In genomic region chr17:43694081-43694870, GRCh38 we compare ENCODE assay signal across 8 cellular contexts. TPM values are rescaled to one million over a fixed set of nuclear protein-coding genes. Genes with fewer than 3 reads are reported as not detected.
DNase-seq lines count a peak whose midpoint lies in the region; ATAC-seq and TF ChIP-seq lines count a peak whose summit lies in the region.

No MANE protein-coding gene starts in this region.

- no peaks in the 10 kb centered on the region for H3F3A ChIP-seq in DOHH2 (ENCODE audit: control insufficient read depth, insufficient read depth)

- no peak overlapping the region for H3K4me3 Mint-ChIP-seq in naive B cell
- H3K4me3 Mint-ChIP-seq in stimulated activated effector memory CD8-positive, alpha-beta T cell treated with anti-CD3 and anti-CD28 coated beads, Interleukin-12 subunit alpha, Interleukin-12 subunit beta, amount 100 ng/mL, for 72 hours, result no peak overlapping the region

- no peaks in the 10 kb centered on the region for H4K20me1 ChIP-seq in DOHH2 (ENCODE audit: control insufficient read depth, insufficient read depth, low read depth, low read length)
- H4K20me1 ChIP-seq in OCI-LY3 (ENCODE audit: insufficient read depth, low read length), result no peaks in the 10 kb centered on the region

- H2AFZ ChIP-seq in OCI-LY3 (ENCODE audit: low read depth, low read length), result 0 out of 2 replicates have a peak overlapping the region, but pooled peaks have one; percentile 51

- no peak overlapping the region for H3K27ac Mint-ChIP-seq in naive B cell
- no peak overlapping the region for H3K27ac Mint-ChIP-seq in stimulated activated effector memory CD8-positive, alpha-beta T cell treated with anti-CD3 and anti-CD28 coated beads, Interleukin-12 subunit alpha, Interleukin-12 subunit beta, amount 100 ng/mL, for 72 hours

- no peaks in the 10 kb centered on the region for H3K36me3 Mint-ChIP-seq in naive B cell
- no peaks in the 10 kb centered on the region for H3K36me3 Mint-ChIP-seq in stimulated activated effector memory CD8-positive, alpha-beta T cell treated with anti-CD3 and anti-CD28 coated beads, Interleukin-12 subunit alpha, Interleukin-12 subunit beta, amount 100 ng/mL, for 72 hours

- in situ Hi-C loops in KBM-7 (cut with MboI; ENCODE audit: low pct_unique_long_range_greater_than_20kb, low sequenced_read_pairs), result loop anchor here (10.0 kb wide), 1 partner anchor 61 kb away; the partner anchor contains the start of gene SOST

- no peaks in the 10 kb centered on the region for H3K4me1 Mint-ChIP-seq in naive B cell
- no peaks in the 10 kb centered on the region for H3K4me1 Mint-ChIP-seq in stimulated activated effector memory CD8-positive, alpha-beta T cell treated with anti-CD3 and anti-CD28 coated beads, Interleukin-12 subunit alpha, Interleukin-12 subunit beta, amount 100 ng/mL, for 72 hours

- H3K27me3 Mint-ChIP-seq in naive B cell, result peaks cover 11 to 44% (median 42%) of the 10 kb centered on the region in 3 donors

- ATAC-seq in naive B cell (ENCODE audit: low read depth in 2 of 2) (peak; percentile 91 to 93), GM18511 (IDR thresholded peaks at IDR 0.05; ENCODE audit: unreplicated experiment) (no peak)
- peak; percentile 93 for ATAC-seq in stimulated activated effector memory CD8-positive, alpha-beta T cell treated with anti-CD3 and anti-CD28 coated beads, Interleukin-12 subunit alpha, Interleukin-12 subunit beta, amount 100 ng/mL, for 72 hours

- H3K79me2 ChIP-seq in DOHH2 (ENCODE audit: control insufficient read depth, low read length) (no peaks in the 10 kb centered on the region), OCI-LY3 (ENCODE audit: low read length) (no peaks in the 10 kb centered on the region)

- no peaks in the 10 kb centered on the region for H3K36me3 ChIP-seq in DOHH2 (ENCODE audit: control insufficient read depth, low read length)
- H3K36me3 ChIP-seq in OCI-LY3 (replicated peaks; ENCODE audit: low read depth, low read length), result no peaks in the 10 kb centered on the region
- no peaks in the 10 kb centered on the region for H3K36me3 ChIP-seq in esophagus squamous epithelium

- WGBS in esophagus squamous epithelium, 2 donors, result 18 to 28% methylated on average over 10 to 11 of the region's 11 CpGs

- TF ChIP-seq CTCF in DOHH2 (IDR thresholded peaks at IDR 0.05; ENCODE audit: low read depth, low read length, poor library complexity, severe bottlenecking) (peak; percentile 88), OCI-LY3 (IDR thresholded peaks at IDR 0.05; ENCODE audit: low read depth, low read length) (peak; percentile 94), esophagus squamous epithelium (IDR thresholded peaks at IDR 0.05) (peak; percentile 76 to 98 (median 96))

- intact Hi-C loops in esophagus squamous epithelium (cut with DNase I), result loop anchor here (10.0 kb wide), 1 partner anchor 161 kb away; no protein-coding TSS in a partner anchor

- H3K27me3 ChIP-seq in DOHH2 (ENCODE audit: control insufficient read depth, low read length), result peaks cover 4% of the 10 kb centered on the region
- H3K27me3 ChIP-seq in OCI-LY3 (ENCODE audit: low read depth, low read length), result peaks cover 5% of the 10 kb centered on the region
- peaks cover 0 to 5% (median 0%) of the 10 kb centered on the region in 4 donors for H3K27me3 ChIP-seq in esophagus squamous epithelium

- no peak overlapping the region for H3K27ac ChIP-seq in DOHH2 (ENCODE audit: low read depth, low read length)
- H3K27ac ChIP-seq in OCI-LY3 (ENCODE audit: low read length), result no peak overlapping the region
- H3K27ac ChIP-seq in esophagus squamous epithelium, result no peak overlapping the region

- DNase-seq in KBM-7 (peak; percentile 86), activated T-cell treated with anti-CD3 and anti-CD28 coated beads for 24 hours (ENCODE audit: low read depth) (peak; percentile 69), esophagus squamous epithelium (lab: John Stamatoyannopoulos, UW) (peak; percentile 10), naive B cell (peak; percentile 62)
- peak; percentile 59 to 84 for DNase-seq in stimulated activated effector memory CD8-positive, alpha-beta T cell treated with anti-CD3 and anti-CD28 coated beads, Interleukin-12 subunit alpha, Interleukin-12 subunit beta, amount 100 ng/mL, for 72 hours (ENCODE audit: low spot score in 2 of 2)

- H3K4me1 ChIP-seq in DOHH2 (ENCODE audit: control insufficient read depth, low read length), result no peaks in the 10 kb centered on the region
- H3K4me1 ChIP-seq in OCI-LY3 (ENCODE audit: low read length), result peaks cover 11% of the 10 kb centered on the region
- H3K4me1 ChIP-seq in esophagus squamous epithelium, result peaks cover 0 to 12% (median 11%) of the 10 kb centered on the region in 3 donors

- TF ChIP-seq POLR2A in esophagus squamous epithelium (IDR thresholded peaks at IDR 0.05), result no peak

- H3K9ac ChIP-seq in OCI-LY3 (ENCODE audit: low read length), result no peak overlapping the region

- no peaks in the 10 kb centered on the region for H3K9me3 Mint-ChIP-seq in naive B cell
- H3K9me3 Mint-ChIP-seq in stimulated activated effector memory CD8-positive, alpha-beta T cell treated with anti-CD3 and anti-CD28 coated beads, Interleukin-12 subunit alpha, Interleukin-12 subunit beta, amount 100 ng/mL, for 72 hours, result no peaks in the 10 kb centered on the region

- H3K4me3 ChIP-seq in DOHH2 (ENCODE audit: low read length) (no peak overlapping the region), OCI-LY3 (ENCODE audit: low read length) (no peak overlapping the region), esophagus squamous epithelium (no peak overlapping the region)

- no peak overlapping the region for H3K4me2 ChIP-seq in DOHH2 (ENCODE audit: low read length)
- peak overlapping the region; percentile 39 for H3K4me2 ChIP-seq in OCI-LY3 (ENCODE audit: low read length)

- no peaks in the 10 kb centered on the region for H3K9me2 ChIP-seq in DOHH2 (replicated peaks; ENCODE audit: control insufficient read depth, low read length)

- H3K9me3 ChIP-seq in DOHH2 (ENCODE audit: control insufficient read depth, insufficient read depth, low read length) (no peaks in the 10 kb centered on the region), OCI-LY3 (ENCODE audit: insufficient read depth, low read length) (no peaks in the 10 kb centered on the region), esophagus squamous epithelium (no peaks in the 10 kb centered on the region)

RNA-seq across cellular contexts. Expression of gene MEOX1, which starts 32.6 kb away (rescaled TPM):
- total RNA-seq in esophagus squamous epithelium, result 1 to 10 TPM in 2 of 4 donors, under 1 TPM in 2; 0.64 to 6.1 (median 2.7) TPM
- under 1 TPM in 1 of 6 donors, not detected in 5; 0.12 TPM for polyA plus RNA-seq in naive B cell (ENCODE audit: low read depth in 6 of 6)

Comparison
In these comparisons a context has a peak if more than half of its experiments do, and no peak if none do; other contexts are left out.
1. DNase-seq: peak in every context shown above with its lines; median percentile 86 in KBM-7; 72 in stimulated activated effector memory CD8-positive, alpha-beta T cell treated with anti-CD3 and anti-CD28 coated beads, Interleukin-12 subunit alpha, Interleukin-12 subunit beta, amount 100 ng/mL, for 72 hours; 69 in activated T-cell treated with anti-CD3 and anti-CD28 coated beads for 24 hours; 62 in naive B cell; 10 in esophagus squamous epithelium.